ENCODE assay signal across 19 cellular contexts in the genomic region with DNA sequence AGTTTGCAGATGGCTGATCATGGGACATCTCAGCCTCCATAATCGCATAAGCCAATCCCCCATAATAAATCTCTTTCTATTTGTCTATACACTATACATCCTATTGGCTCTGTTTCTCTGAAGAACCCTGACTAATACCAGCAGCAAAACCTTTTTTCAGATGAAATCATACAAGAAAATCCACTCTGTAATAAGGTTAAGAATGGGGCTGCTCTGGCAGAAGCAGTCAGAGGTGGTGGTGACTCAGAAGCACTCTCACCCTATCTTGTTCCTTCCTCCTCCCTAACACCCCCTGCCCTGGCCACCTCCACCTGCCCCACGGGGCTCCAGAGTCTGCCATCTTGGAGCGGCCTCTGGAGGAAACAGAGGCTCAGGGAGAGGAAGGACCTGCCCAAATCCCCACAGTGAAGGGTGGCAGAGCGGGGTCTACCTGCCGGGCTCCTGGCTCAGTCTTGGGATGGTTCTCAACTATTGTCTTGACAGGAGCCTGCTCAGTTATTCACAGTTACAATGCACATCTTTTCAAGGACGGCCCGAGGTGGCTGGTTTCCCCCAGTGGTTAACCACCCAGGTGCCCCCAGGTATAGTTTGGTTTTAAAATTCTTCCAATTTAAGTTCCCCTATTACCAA.
"Had no signal": no experiment of that assay in that cellular context is flagged by ENCODE, and none has a peak within 500 bp of the region (broad histone marks: within the 10 kb centered on the region; RNA-seq: fewer than 3 reads in every experiment).

No MANE protein-coding gene starts in this region.

- H2AFZ ChIP-seq: hepatocyte had no signal

- H3K4me2 ChIP-seq: hepatocyte had no signal

- H3K4me3 ChIP-seq: hepatocyte, psoas muscle, right lobe of liver, skin epidermis had no signal

- H3K4me3 Mint-ChIP-seq: dendritic cell treated with granulocyte-macrophage colony-stimulating factor and Interleukin-4, amounts not matched to agents 40 ng/mL and 50 ng/mL, for 4 days; effector memory CD8-positive, alpha-beta T cell; naive thymus-derived CD4-positive, alpha-beta T cell; nephron progenitor cell had no signal

- H3K9me3 Mint-ChIP-seq: dendritic cell treated with granulocyte-macrophage colony-stimulating factor and Interleukin-4, amounts not matched to agents 40 ng/mL and 50 ng/mL, for 4 days had no signal

- H3K36me3 ChIP-seq: neutrophil, right lobe of liver had no signal

- H3K36me3 Mint-ChIP-seq: naive thymus-derived CD4-positive, alpha-beta T cell had no signal

- DNase-seq: effector memory CD8-positive, alpha-beta T cell; foreskin melanocyte; kidney; left cardiac atrium; left ventricle myocardium superior; mesendoderm; naive thymus-derived CD4-positive, alpha-beta T cell; nephron progenitor cell; psoas muscle; retina; right lobe of liver; stimulated activated CD4-positive, alpha-beta T cell treated with anti-CD3 and anti-CD28 coated beads, Interleukin-2, amount 100 ng/mL, for 24 hours; stimulated activated CD4-positive, alpha-beta T cell treated with anti-CD3 and anti-CD28 coated beads, Interleukin-4, amount 100 ng/mL, for 4 hours; stimulated activated naive CD4-positive, alpha-beta T cell; trophoblast cell had no signal

- H3K27ac ChIP-seq: hepatocyte, neutrophil, psoas muscle, right lobe of liver, skin epidermis had no signal

- ATAC-seq: effector memory CD8-positive, alpha-beta T cell; left cardiac atrium; left ventricle myocardium superior; naive thymus-derived CD4-positive, alpha-beta T cell; psoas muscle; right lobe of liver had no signal

- H3K9me3 ChIP-seq: neutrophil, psoas muscle, right lobe of liver had no signal

- H3K4me1 ChIP-seq: psoas muscle, right lobe of liver had no signal

- H3K27ac Mint-ChIP-seq: dendritic cell treated with granulocyte-macrophage colony-stimulating factor and Interleukin-4, amounts not matched to agents 40 ng/mL and 50 ng/mL, for 4 days; effector memory CD8-positive, alpha-beta T cell; naive thymus-derived CD4-positive, alpha-beta T cell; nephron progenitor cell had no signal

- H3K27me3 ChIP-seq: hepatocyte, right lobe of liver had no signal
